Comparison of ENCODE assay signal across 30 cellular contexts in the genomic region with DNA sequence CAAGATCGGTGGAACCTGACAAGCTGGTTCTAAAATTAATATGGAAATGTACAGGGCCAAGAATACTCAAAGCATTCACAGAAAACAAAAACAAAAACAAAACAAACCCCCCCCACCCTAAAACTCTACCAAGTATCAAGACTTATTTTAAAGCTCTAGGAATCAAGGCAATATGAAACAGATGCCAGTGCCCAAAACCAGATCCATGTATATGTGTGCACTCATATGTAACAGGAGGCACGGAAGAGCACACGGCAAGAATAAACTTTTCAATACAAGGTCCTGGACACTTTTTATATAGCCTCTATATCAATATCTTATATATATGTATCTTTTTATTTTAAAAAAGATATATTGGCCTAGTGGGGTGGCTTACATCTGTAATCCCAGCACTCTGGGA. TPM values are rescaled to one million over a fixed set of nuclear protein-coding genes. Genes with fewer than 3 reads are reported as not detected.
DNase-seq lines count a peak whose midpoint lies in the region; ATAC-seq, FAIRE-seq and TF ChIP-seq lines count a peak whose summit lies in the region.
"Had no signal": no experiment of that assay in that cellular context is flagged by ENCODE, and none has a peak within 500 bp of the region (broad histone marks: within the 10 kb centered on the region; RNA-seq: fewer than 3 reads in every experiment).

No MANE protein-coding gene starts in this region.

- TF ChIP-seq CTCF in HepG2 (CRISPR knock-in tag; IDR thresholded peaks at IDR 0.05) (no peak), right lobe of liver (IDR thresholded peaks at IDR 0.05) (no peak), K562 (IDR thresholded peaks at IDR 0.05 in 2 of 3, conservative IDR thresholded peaks at IDR 0.05 in 1 of 3; ENCODE audit: insufficient read depth in 2 of 3, low read depth in 1 of 3, low read length in 3 of 3) (no peak)

- TF ChIP-seq EP300 in HepG2 (IDR thresholded peaks at IDR 0.05; ENCODE audit: low read depth in 2 of 2, low read length in 2 of 2) (no peak), HepG2 (CRISPR knock-in tag; IDR thresholded peaks at IDR 0.05; ENCODE audit: borderline replicate concordance) (no peak), K562 (IDR thresholded peaks at IDR 0.05; ENCODE audit: low read length) (no peak)

- peaks cover 5 to 30% of the 10 kb centered on the region in 2 experiments; a peak in 4 of 5 replicates for H3K36me3 ChIP-seq in HepG2 (replicated peaks in 1 of 2; ENCODE audit: control insufficient read depth in 1 of 2, insufficient read depth in 2 of 2, low read length in 2 of 2)
- no peaks in the 10 kb centered on the region for H3K36me3 ChIP-seq in right lobe of liver
- no peaks in the 10 kb centered on the region for H3K36me3 ChIP-seq in K562 (ENCODE audit: control insufficient read depth, insufficient read depth, low read length)
- H3K36me3 ChIP-seq: BE2C had no signal

- no TSS peak for BruUV-seq in HepG2 (replicated peaks; lab: Mats Ljungman, UMichigan)
- no TSS peak for BruUV-seq in K562 (replicated peaks; lab: Mats Ljungman, UMichigan)

- CTCF ChIA-PET in HepG2 (lab: Yijun Ruan, JAX; ENCODE audit: low intra/inter-chr PET ratio, low total read pairs): no interaction called here
- CTCF ChIA-PET in K562 (lab: Yijun Ruan, JAX; ENCODE audit: low intra/inter-chr PET ratio): no interaction called here

- TF ChIP-seq POLR2A in HepG2 (IDR thresholded peaks at IDR 0.05; ENCODE audit: insufficient read depth in 1 of 2, low read depth in 2 of 2, low read length in 2 of 2): no peak
- no peak for TF ChIP-seq POLR2A in right lobe of liver (IDR thresholded peaks at IDR 0.05)
- TF ChIP-seq POLR2A in K562 (conservative IDR thresholded peaks at IDR 0.05): no peak

- no peaks in the 10 kb centered on the region for H3K9me3 ChIP-seq in HepG2 (ENCODE audit: low read length)
- H3K9me3 ChIP-seq in right lobe of liver: no peaks in the 10 kb centered on the region
- H3K9me3 ChIP-seq in K562 (replicated peaks; ENCODE audit: control insufficient read depth, insufficient read depth, low read depth, low read length): no peaks in the 10 kb centered on the region
- H3K9me3 ChIP-seq: A549, BE2C, BLaER1, Caco-2 had no signal

- intact Hi-C loops in HepG2 (cut with micrococcal nuclease; ENCODE audit: unreplicated experiment) (no loop called here), right lobe of liver (cut with DNase I) (no loop called here), K562 (cut with micrococcal nuclease) (no loop called here)

- H3K4me3 ChIP-seq in HepG2 (replicated peaks in 1 of 3; ENCODE audit: insufficient read depth in 1 of 3, low read depth in 2 of 3, low read length in 3 of 3): no peak overlapping the region
- H3K4me3 ChIP-seq in right lobe of liver: no peak overlapping the region
- H3K4me3 ChIP-seq in K562: no peak overlapping the region
- H3K4me3 ChIP-seq: A549; BLaER1; BLaER1 treated with 17β-estradiol and CSF1 and Interleukin-3, amounts not matched to agents 10 nM and 100 nM had no signal

- H3K9me1 ChIP-seq in K562 (ENCODE audit: control insufficient read depth, insufficient read depth, low read length): no peaks in the 10 kb centered on the region

- H3K4me2 ChIP-seq in HepG2 (ENCODE audit: low read depth, low read length) (no peak overlapping the region), K562 (ENCODE audit: insufficient read depth, low read length) (no peak overlapping the region)
- H3K4me2 ChIP-seq: A549, BLaER1 had no signal

- H3K4me1 ChIP-seq in HepG2 (ENCODE audit: insufficient read depth, low read length): peaks cover under 1% of the 10 kb centered on the region; the same call in 1 of the 2 replicates
- H3K4me1 ChIP-seq in right lobe of liver: peaks cover 0 to 18% (median 4%) of the 10 kb centered on the region in 4 donors
- H3K4me1 ChIP-seq in K562 (replicated peaks in 1 of 2; ENCODE audit: control insufficient read depth in 2 of 2, insufficient read depth in 2 of 2, low read length in 2 of 2): no peaks in the 10 kb centered on the region
- H3K4me1 ChIP-seq: A549, BE2C, BLaER1, Caco-2 had no signal

- H4K20me1 ChIP-seq in HepG2 (ENCODE audit: insufficient read depth, low read length): peaks cover 88% of the 10 kb centered on the region
- H4K20me1 ChIP-seq in K562 (replicated peaks; ENCODE audit: control insufficient read depth, insufficient read depth, low read length): no peaks in the 10 kb centered on the region

- H3K27ac ChIP-seq in HepG2 (ENCODE audit: extremely low read length, insufficient read depth, low read length) (no peak overlapping the region), right lobe of liver (no peak overlapping the region), K562 (ENCODE audit: extremely low read depth, low read depth, low read length) (no peak overlapping the region)
- H3K27ac ChIP-seq: 22Rv1; A549; BLaER1; BLaER1 treated with 17β-estradiol and CSF1 and Interleukin-3, amounts not matched to agents 10 nM and 100 nM; C4-2B had no signal

- in situ Hi-C loops in HepG2 (cut with HindIII; ENCODE audit: extremely low pct_ligation_motif_present, low pct_unique_long_range_greater_than_20kb): no loop called here
- in situ Hi-C loops in K562 (cut with MboI): no loop called here

- H3K27me3 ChIP-seq in HepG2 (ENCODE audit: control insufficient read depth in 1 of 2, insufficient read depth in 2 of 2, low read length in 2 of 2) (no peaks in the 10 kb centered on the region), right lobe of liver (no peaks in the 10 kb centered on the region), K562 (ENCODE audit: control insufficient read depth in 2 of 2, insufficient read depth in 2 of 2, low read length in 2 of 2) (no peaks in the 10 kb centered on the region)
- H3K27me3 ChIP-seq: BE2C; BLaER1; BLaER1 treated with 17β-estradiol and CSF1 and Interleukin-3, amounts not matched to agents 10 nM and 100 nM had no signal

- H2AFZ ChIP-seq in HepG2 (ENCODE audit: low read length) (no peak overlapping the region), K562 (ENCODE audit: low read depth, low read length) (no peak overlapping the region)

- H3K9ac ChIP-seq in HepG2 (ENCODE audit: insufficient read depth, low read depth, low read length) (no peak overlapping the region), K562 (ENCODE audit: insufficient read depth in 1 of 2, low read depth in 2 of 2, low read length in 2 of 2) (no peak overlapping the region)
- H3K9ac ChIP-seq: BLaER1; BLaER1 treated with 17β-estradiol and CSF1 and Interleukin-3, amounts not matched to agents 10 nM and 100 nM had no signal

- POLR2A ChIA-PET in HepG2 (lab: Yijun Ruan, JAX) (no interaction called here), K562 (lab: Yijun Ruan, JAX) (interaction anchor here (0.6 to 1.1 kb wide), 4 partner anchors 27 to 404 kb away, joined by 3 to 6 read pairs (median 4); a partner anchor contains a TSS)

- DNase-seq in HepG2 (ENCODE audit: low spot score) (no peak), right lobe of liver (no peak), K562 (ENCODE audit: extremely low read depth in 1 of 4, low spot score in 3 of 4) (no peak)
- DNase-seq: 8988T; ACHN; AML-193; BE2C; C1 segment of cervical spinal cord; Caco-2; Calu3; CD4-positive, alpha-beta memory T cell; CD4-positive, alpha-beta T cell; CD4-positive, CD25-positive, alpha-beta regulatory T cell; CD8-positive, alpha-beta memory T cell; CD8-positive, alpha-beta T cell; COR-L47; DMS 273 treated with DMSO at 0.1 percent for 48 hours; DMS153; DMS53; DMS79; DMS79 treated with DMSO at 0.1 percent for 48 hours; DND-41; EL had no signal

- no peak for FAIRE-seq in HepG2 (lab: Jason Lieb, UNC)
- FAIRE-seq in K562 (lab: Jason Lieb, UNC): no peak
- FAIRE-seq: A549, D721Med had no signal

- peaks cover 97% of the 10 kb centered on the region for H3K79me2 ChIP-seq in HepG2 (ENCODE audit: insufficient read depth, low read length)
- no peaks in the 10 kb centered on the region for H3K79me2 ChIP-seq in K562 (ENCODE audit: control insufficient read depth, insufficient read depth, low read length)

- 98% methylated on average over 3 of the region's 3 CpGs for WGBS in HepG2 (ENCODE audit: low lambda C conversion rate)
- WGBS in right lobe of liver (ENCODE audit: insufficient coverage, low coverage, low lambda C conversion rate, missing lambda C conversion rate): 93% methylated on average over 3 of the region's 3 CpGs
- WGBS in K562 (ENCODE audit: insufficient coverage, low coverage, missing lambda C conversion rate): 69% methylated on average over 3 of the region's 3 CpGs

- TF ChIP-seq RAD21 in HepG2 (CRISPR knock-in tag; IDR thresholded peaks at IDR 0.05): no peak
- no peak for TF ChIP-seq RAD21 in K562 (CRISPR knock-in tag; conservative IDR thresholded peaks at IDR 0.05 in 1 of 2, IDR thresholded peaks at IDR 0.05 in 1 of 2)

- ATAC-seq in HepG2 (no peak), right lobe of liver (no peak), K562 (no peak), HG03354 (IDR thresholded peaks at IDR 0.05; ENCODE audit: poor library complexity, severe bottlenecking, unreplicated experiment) (no peak)
- ATAC-seq: A549; CD8-positive, alpha-beta T cell had no signal

RNA-seq across cellular contexts. Expression of a gene that starts 35.5 kb away (rescaled TPM):
- 10.8 and 15.0 TPM in 2 replicates for total RNA-seq in HepG2 (2016; rRNA removed; fragmentation: Illumina TruSeq; extraction: Trizol)
- 1.8 and 2.0 TPM in 2 replicates for total RNA-seq in HepG2 (2016; cell fraction: cytosol; rRNA removed; fragmentation: Illumina TruSeq; extraction: Trizol; ENCODE audit: low read depth)
- 10.8 and 15.2 TPM in 2 replicates for total RNA-seq in HepG2 (2016; cell fraction: insoluble cytoplasmic fraction; rRNA removed; fragmentation: Illumina TruSeq; extraction: Trizol)
- total RNA-seq in HepG2 (2016; cell fraction: membrane; rRNA removed; fragmentation: Illumina TruSeq; extraction: Trizol): 3.6 and 4.1 TPM in 2 replicates
- 20.9 and 24.0 TPM in 2 replicates for total RNA-seq in HepG2 (2016; cell fraction: nucleus; rRNA removed; fragmentation: Illumina TruSeq; extraction: Trizol)
- polyA plus RNA-seq in HepG2 (2011; rRNA removed): 15.7 and 16.8 TPM in 2 replicates
- polyA plus RNA-seq in HepG2 (2011; cell fraction: cytosol; rRNA removed): 8.4 and 9.9 TPM in 2 replicates
- 61.8 and 62.8 TPM in 2 replicates for polyA plus RNA-seq in HepG2 (2011; cell fraction: nucleus; rRNA removed)
- polyA plus RNA-seq in HepG2 (2012): 16.1 and 18.5 TPM in 2 replicates
- 0.14 and 0.46 TPM in 2 replicates for polyA plus RNA-seq in HepG2 (2016; cell fraction: cytosol; fragmentation: Illumina TruSeq; extraction: Trizol; ENCODE audit: low read depth)
- 7.0 and 7.1 TPM in 2 replicates for polyA plus RNA-seq in HepG2 (2016; cell fraction: insoluble cytoplasmic fraction; fragmentation: Illumina TruSeq; extraction: Trizol; ENCODE audit: low read depth)
- 1.5 and 1.6 TPM in 2 replicates for polyA plus RNA-seq in HepG2 (2016; cell fraction: membrane; fragmentation: Illumina TruSeq; extraction: Trizol; ENCODE audit: low read depth)
- polyA plus RNA-seq in HepG2 (2016; cell fraction: nucleus; fragmentation: Illumina TruSeq; extraction: Trizol; ENCODE audit: insufficient read depth, low read depth): 19.4 and 21.7 TPM in 2 replicates
- 4.4 and 44.0 TPM in 2 replicates for polyA minus RNA-seq in HepG2 (2011; rRNA and poly(A)+ RNA removed; ENCODE audit: low replicate concordance)
- polyA minus RNA-seq in HepG2 (2011; cell fraction: cytosol; rRNA and poly(A)+ RNA removed): 30.4 and 36.9 TPM in 2 replicates
- polyA minus RNA-seq in HepG2 (2011; cell fraction: nucleus; rRNA and poly(A)+ RNA removed): 140 TPM in 2 replicates
- 10 to 100 TPM in 1 of 6 experiments, 1 to 10 TPM in 5; 3.7 to 10.7 (median 6.8) TPM for total RNA-seq in right lobe of liver
- total RNA-seq in K562 (2011; cell fraction: chromatin; rRNA removed; ENCODE audit: low replicate concordance): 15.5 and 30.7 TPM in 2 replicates
- 5.2 and 9.6 TPM in 2 replicates for total RNA-seq in K562 (2011; cell fraction: nucleolus; rRNA removed)
- 11.7 and 17.5 TPM in 2 replicates for total RNA-seq in K562 (2011; cell fraction: nucleoplasm; rRNA removed)
- 7.4 and 8.4 TPM in 2 replicates for total RNA-seq in K562 (2014; rRNA removed)
- total RNA-seq in K562 (2014; rRNA removed; fragmentation: Illumina TruSeq; extraction: Trizol): 7.0 and 8.2 TPM in 2 replicates
- 3.5 and 4.1 TPM in 2 replicates for total RNA-seq in K562 (2015; rRNA removed; fragmentation: Illumina TruSeq; extraction: Trizol)
- 7.6 and 7.8 TPM in 2 replicates for total RNA-seq in K562 (2021)
- 6.4 and 7.6 TPM in 2 replicates for polyA plus RNA-seq in K562 (2011; rRNA removed)
- polyA plus RNA-seq in K562 (2011; cell fraction: cytosol; rRNA removed): 2.1 and 3.7 TPM in 2 replicates
- polyA plus RNA-seq in K562 (2011; cell fraction: nucleus; rRNA removed): 15.0 and 21.3 TPM in 2 replicates
- 2.9 and 5.2 TPM in 2 replicates for polyA plus RNA-seq in K562 (2012)
- polyA plus RNA-seq in K562 (2014; fragmentation: Illumina TruSeq; extraction: Trizol): 8.3 and 10.3 TPM in 2 replicates
- polyA plus RNA-seq in K562 (2014; fragmentation: Nextera tagmentation; extraction: Ambion mirVana): 1 to 10 TPM in 1 of 2 experiments, under 1 TPM in 1; 0.90 to 1.3 TPM
- 4.4 and 6.7 TPM in 2 replicates for polyA plus RNA-seq in K562 (2014; rRNA removed)
- polyA minus RNA-seq in K562 (2011; rRNA and poly(A)+ RNA removed): 21.0 and 23.1 TPM in 2 replicates
- 7.3 and 9.8 TPM in 2 replicates for polyA minus RNA-seq in K562 (2011; cell fraction: cytosol; rRNA and poly(A)+ RNA removed)
- 9.2 and 16.3 TPM in 2 replicates for polyA minus RNA-seq in K562 (2011; cell fraction: nucleus; rRNA and poly(A)+ RNA removed)
